ENCODE assay signal across 11 cellular contexts in the genomic region with DNA sequence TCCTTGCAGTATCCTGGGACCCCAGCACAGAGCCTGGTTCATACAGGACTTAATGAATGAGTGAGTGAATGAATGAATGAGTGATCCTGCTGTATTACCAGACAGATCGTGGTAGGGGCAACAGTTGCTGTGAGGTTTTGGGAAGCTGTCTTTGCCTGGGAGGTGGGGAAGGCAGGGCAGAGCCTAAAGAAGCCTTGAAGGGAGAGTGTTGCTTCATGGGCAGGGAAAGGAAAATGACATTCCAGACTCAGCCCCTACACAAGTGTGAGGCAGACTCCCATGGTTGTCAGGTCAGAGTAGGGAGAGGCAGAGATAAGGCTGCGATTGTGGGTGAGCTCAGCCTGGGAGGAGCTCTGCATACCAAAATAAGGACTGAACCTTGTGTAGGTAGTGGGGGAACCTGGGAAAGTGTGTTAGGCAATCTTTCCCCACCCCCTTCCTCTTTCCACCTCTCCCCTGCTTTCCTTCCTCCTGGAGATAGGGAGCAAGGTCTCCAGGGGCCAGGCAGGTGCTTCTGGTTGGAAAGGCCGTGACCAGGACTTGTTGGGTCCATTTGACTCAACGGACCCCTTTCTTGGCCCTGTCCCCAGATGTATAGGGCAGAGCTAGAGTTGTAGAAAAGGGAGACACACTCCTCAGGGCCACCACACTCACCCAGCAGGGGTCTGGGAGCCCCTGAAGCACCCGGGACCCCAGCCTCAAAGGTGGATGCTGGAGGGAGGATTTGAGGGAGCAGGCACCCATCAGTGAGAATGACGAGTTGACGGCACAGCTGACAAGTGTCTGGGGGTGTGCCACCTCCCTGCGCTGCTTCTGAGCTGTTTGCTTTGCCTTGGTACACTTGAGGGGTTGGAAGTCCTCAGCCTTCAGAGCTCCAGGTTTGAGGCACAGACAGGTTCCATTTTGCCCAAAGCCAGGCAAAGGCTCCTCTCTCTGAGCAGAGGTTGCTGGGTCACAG. TPM values are rescaled to one million over a fixed set of nuclear protein-coding genes. Genes with fewer than 3 reads are reported as not detected.
A peak's percentile ranks its signal among the peaks of the same experiment; 100 is the strongest.
DNase-seq lines count a peak whose midpoint lies in the region; ATAC-seq, FAIRE-seq and TF ChIP-seq lines count a peak whose summit lies in the region.
"Had no signal": no experiment of that assay in that cellular context is flagged by ENCODE, and none has a peak within 500 bp of the region (broad histone marks: within the 10 kb centered on the region; RNA-seq: fewer than 3 reads in every experiment).

No MANE protein-coding gene starts in this region.

- TF ChIP-seq POLR2A in HepG2 (IDR thresholded peaks at IDR 0.05; ENCODE audit: insufficient read depth in 1 of 2, low read depth in 2 of 2, low read length in 2 of 2) = peak; percentile 34 to 54; a peak in 1 of 4 replicates

- peak overlapping the region; percentile 90 for H3K27ac Mint-ChIP-seq in MCF 10A (ENCODE audit: low read depth, unreplicated experiment)
- H3K27ac Mint-ChIP-seq in stimulated activated effector memory CD8-positive, alpha-beta T cell treated with anti-CD3 and anti-CD28 coated beads, Interleukin-12 subunit alpha, Interleukin-12 subunit beta, amount 100 ng/mL, for 72 hours = peak overlapping the region; percentile 79

- H3K9me3 ChIP-seq in HepG2 (ENCODE audit: low read length) = peaks cover 4% of the 10 kb centered on the region; the same call in 1 of the 2 replicates

- in situ Hi-C loops in HepG2 (cut with HindIII; ENCODE audit: extremely low pct_ligation_motif_present, low pct_unique_long_range_greater_than_20kb) = no loop called here

- H3K9me3 Mint-ChIP-seq in MCF 10A (ENCODE audit: unreplicated experiment) = no peaks in the 10 kb centered on the region
- no peaks in the 10 kb centered on the region for H3K9me3 Mint-ChIP-seq in stimulated activated effector memory CD8-positive, alpha-beta T cell treated with anti-CD3 and anti-CD28 coated beads, Interleukin-12 subunit alpha, Interleukin-12 subunit beta, amount 100 ng/mL, for 72 hours

- TF ChIP-seq EP300 in Ishikawa (IDR thresholded peaks at IDR 0.05; ENCODE audit: borderline replicate concordance) = no peak
- peak in 1 of 2 experiments; percentile 80; a peak in 2 of 4 replicates for TF ChIP-seq EP300 in HepG2 (IDR thresholded peaks at IDR 0.05; ENCODE audit: low read depth in 2 of 2, low read length in 2 of 2)
- peak; percentile 57; the same call in 1 of the 2 replicates for TF ChIP-seq EP300 in HepG2 (CRISPR knock-in tag; IDR thresholded peaks at IDR 0.05; ENCODE audit: borderline replicate concordance)

- peak; percentile 96 for ATAC-seq in HepG2
- peak; percentile 15 for ATAC-seq in stimulated activated effector memory CD8-positive, alpha-beta T cell treated with anti-CD3 and anti-CD28 coated beads, Interleukin-12 subunit alpha, Interleukin-12 subunit beta, amount 100 ng/mL, for 72 hours

- H3K36me3 Mint-ChIP-seq in MCF 10A (ENCODE audit: insufficient read depth, unreplicated experiment) = no peaks in the 10 kb centered on the region
- no peaks in the 10 kb centered on the region for H3K36me3 Mint-ChIP-seq in stimulated activated effector memory CD8-positive, alpha-beta T cell treated with anti-CD3 and anti-CD28 coated beads, Interleukin-12 subunit alpha, Interleukin-12 subunit beta, amount 100 ng/mL, for 72 hours

- peak overlapping the region; percentile 2 to 54 (median 41); a peak in 4 of 6 replicates for H3K4me3 ChIP-seq in HepG2 (replicated peaks in 1 of 3; ENCODE audit: insufficient read depth in 1 of 3, low read depth in 2 of 3, low read length in 3 of 3)
- H3K4me3 ChIP-seq: ascending aorta, SJSA1 had no signal

- H4K20me1 ChIP-seq in HepG2 (ENCODE audit: insufficient read depth, low read length) = no peaks in the 10 kb centered on the region

- intact Hi-C loops in MCF 10A (cut with micrococcal nuclease) = no loop called here
- intact Hi-C loops in HepG2 (cut with micrococcal nuclease; ENCODE audit: unreplicated experiment) = loop anchor here (2.0 kb wide), 1 partner anchor 18 kb away; a partner anchor contains a TSS

- no peak for TF ChIP-seq CTCF in MCF 10A (IDR thresholded peaks at IDR 0.05; ENCODE audit: unreplicated experiment)
- TF ChIP-seq CTCF in HepG2 (CRISPR knock-in tag; IDR thresholded peaks at IDR 0.05) = no peak

- no peaks in the 10 kb centered on the region for H3K36me3 ChIP-seq in HepG2 (replicated peaks in 1 of 2; ENCODE audit: control insufficient read depth in 1 of 2, insufficient read depth in 2 of 2, low read length in 2 of 2)
- H3K36me3 ChIP-seq: ascending aorta, SJSA1 had no signal

- peak overlapping the region; percentile 82 for H3K4me2 ChIP-seq in HepG2 (ENCODE audit: low read depth, low read length)

- peaks cover 4% of the 10 kb centered on the region for H3K79me2 ChIP-seq in HepG2 (ENCODE audit: insufficient read depth, low read length)

- H3K4me3 Mint-ChIP-seq in MCF 10A (ENCODE audit: unreplicated experiment) = no peak overlapping the region
- H3K4me3 Mint-ChIP-seq in stimulated activated effector memory CD8-positive, alpha-beta T cell treated with anti-CD3 and anti-CD28 coated beads, Interleukin-12 subunit alpha, Interleukin-12 subunit beta, amount 100 ng/mL, for 72 hours = no peak overlapping the region

- peaks cover 22% of the 10 kb centered on the region for H3K4me1 Mint-ChIP-seq in MCF 10A (ENCODE audit: insufficient read depth, unreplicated experiment)
- peaks cover 33% of the 10 kb centered on the region for H3K4me1 Mint-ChIP-seq in stimulated activated effector memory CD8-positive, alpha-beta T cell treated with anti-CD3 and anti-CD28 coated beads, Interleukin-12 subunit alpha, Interleukin-12 subunit beta, amount 100 ng/mL, for 72 hours

- peak overlapping the region; percentile 58 for H3K9ac ChIP-seq in HepG2 (ENCODE audit: insufficient read depth, low read depth, low read length)

- no TSS peak for BruUV-seq in MCF 10A (replicated peaks; lab: Mats Ljungman, UMichigan)
- BruUV-seq in HepG2 (replicated peaks; lab: Mats Ljungman, UMichigan) = no TSS peak

- no peaks in the 10 kb centered on the region for H3K27me3 Mint-ChIP-seq in MCF 10A (ENCODE audit: insufficient read depth, unreplicated experiment)

- CTCF ChIA-PET in MCF 10A (lab: Yijun Ruan, JAX) (interaction anchor here (0.7 to 2.7 kb wide), 8 partner anchors 14 to 65 kb away, joined by 3 to 11 read pairs (median 4); a partner anchor contains a TSS), HepG2 (lab: Yijun Ruan, JAX; ENCODE audit: low intra/inter-chr PET ratio, low total read pairs) (no interaction called here)

- WGBS in HepG2 (ENCODE audit: low lambda C conversion rate) = 24% methylated on average over 8 of the region's 8 CpGs

- H3K27ac ChIP-seq in HepG2 (ENCODE audit: extremely low read length, insufficient read depth, low read length) = peak overlapping the region; percentile 67
- H3K27ac ChIP-seq: ascending aorta, SJSA1 had no signal

- H2AFZ ChIP-seq in HepG2 (ENCODE audit: low read length) = peak overlapping the region; percentile 45

- DNase-seq in MCF 10A (ENCODE audit: unreplicated experiment) = no peak
- peak; percentile 95 for DNase-seq in HepG2 (ENCODE audit: low spot score)
- no peak for DNase-seq in stimulated activated effector memory CD8-positive, alpha-beta T cell treated with anti-CD3 and anti-CD28 coated beads, Interleukin-12 subunit alpha, Interleukin-12 subunit beta, amount 100 ng/mL, for 72 hours (ENCODE audit: low spot score in 2 of 2)
- DNase-seq in NCI-H69 (lab: John Stamatoyannopoulos, UW) = no peak
- no peak for DNase-seq in RCC 7860 (ENCODE audit: low spot score)
- DNase-seq in DMS 273 treated with DMSO at 0.1 percent for 48 hours (lab: John Stamatoyannopoulos, UW) = no peak
- DNase-seq: NCI-H2081 had no signal

- H3K27me3 ChIP-seq in HepG2 (ENCODE audit: control insufficient read depth in 1 of 2, insufficient read depth in 2 of 2, low read length in 2 of 2) = no peaks in the 10 kb centered on the region
- H3K27me3 ChIP-seq: ascending aorta had no signal

- TF ChIP-seq RAD21 in Ishikawa (IDR thresholded peaks at IDR 0.05; ENCODE audit: low read depth) (no peak), HepG2 (CRISPR knock-in tag; IDR thresholded peaks at IDR 0.05) (no peak)

- H3K4me1 ChIP-seq in HepG2 (ENCODE audit: insufficient read depth, low read length) = peaks cover 68% of the 10 kb centered on the region
- H3K4me1 ChIP-seq: ascending aorta, SJSA1 had no signal

- POLR2A ChIA-PET in MCF 10A (lab: Yijun Ruan, JAX) (interaction anchor here (0.6 to 4.9 kb wide), 14 partner anchors 8 to 236 kb away, joined by 3 to 129 read pairs (median 4); a partner anchor contains a TSS), HepG2 (lab: Yijun Ruan, JAX) (interaction anchor here (0.7 to 5.4 kb wide), 21 partner anchors 8 to 82 kb away, joined by 3 to 183 read pairs (median 9); a partner anchor contains a TSS)

- peak; percentile 99 for FAIRE-seq in HepG2 (lab: Jason Lieb, UNC)
- FAIRE-seq in RCC 7860 (lab: Jason Lieb, UNC) = no peak
- FAIRE-seq: frontal cortex had no signal

RNA-seq across cellular contexts. Expression of a gene that starts 18.5 kb away (rescaled TPM):
- total RNA-seq in MCF 10A (2022) = 53.1 and 66.0 TPM in 2 replicates
- 19.4 and 21.9 TPM in 2 replicates for total RNA-seq in HepG2 (2016; rRNA removed; fragmentation: Illumina TruSeq; extraction: Trizol)
- 4.8 and 6.1 TPM in 2 replicates for total RNA-seq in HepG2 (2016; cell fraction: cytosol; rRNA removed; fragmentation: Illumina TruSeq; extraction: Trizol; ENCODE audit: low read depth)
- 15.4 and 18.3 TPM in 2 replicates for total RNA-seq in HepG2 (2016; cell fraction: insoluble cytoplasmic fraction; rRNA removed; fragmentation: Illumina TruSeq; extraction: Trizol)
- 17.3 and 20.5 TPM in 2 replicates for total RNA-seq in HepG2 (2016; cell fraction: membrane; rRNA removed; fragmentation: Illumina TruSeq; extraction: Trizol)
- total RNA-seq in HepG2 (2016; cell fraction: nucleus; rRNA removed; fragmentation: Illumina TruSeq; extraction: Trizol) = 32.5 and 39.5 TPM in 2 replicates
- polyA plus RNA-seq in HepG2 (2011; rRNA removed) = 52.5 and 57.7 TPM in 2 replicates
- 34.6 and 53.8 TPM in 2 replicates for polyA plus RNA-seq in HepG2 (2011; cell fraction: cytosol; rRNA removed)
- polyA plus RNA-seq in HepG2 (2011; cell fraction: nucleus; rRNA removed) = 22.7 and 27.8 TPM in 2 replicates
- polyA plus RNA-seq in HepG2 (2012) = 77.1 and 86.3 TPM in 2 replicates
- polyA plus RNA-seq in HepG2 (2016; cell fraction: cytosol; fragmentation: Illumina TruSeq; extraction: Trizol; ENCODE audit: low read depth) = 11.4 and 11.5 TPM in 2 replicates
- 38.0 and 41.3 TPM in 2 replicates for polyA plus RNA-seq in HepG2 (2016; cell fraction: insoluble cytoplasmic fraction; fragmentation: Illumina TruSeq; extraction: Trizol; ENCODE audit: low read depth)
- 23.3 and 26.8 TPM in 2 replicates for polyA plus RNA-seq in HepG2 (2016; cell fraction: membrane; fragmentation: Illumina TruSeq; extraction: Trizol; ENCODE audit: low read depth)
- polyA plus RNA-seq in HepG2 (2016; cell fraction: nucleus; fragmentation: Illumina TruSeq; extraction: Trizol; ENCODE audit: insufficient read depth, low read depth) = 96.0 and 102 TPM in 2 replicates
- 82.9 and 106 TPM in 2 replicates for polyA minus RNA-seq in HepG2 (2011; rRNA and poly(A)+ RNA removed; ENCODE audit: low replicate concordance)
- polyA minus RNA-seq in HepG2 (2011; cell fraction: cytosol; rRNA and poly(A)+ RNA removed) = 53.5 and 57.1 TPM in 2 replicates
- 28.7 and 29.6 TPM in 2 replicates for polyA minus RNA-seq in HepG2 (2011; cell fraction: nucleus; rRNA and poly(A)+ RNA removed)

RNA-seq across cellular contexts. Expression of a gene that starts 49.2 kb away (rescaled TPM):
- not detected in 2 replicates for total RNA-seq in MCF 10A (2022)
- not detected in 2 replicates for total RNA-seq in HepG2 (2016; rRNA removed; fragmentation: Illumina TruSeq; extraction: Trizol)
- not detected in 2 replicates for total RNA-seq in HepG2 (2016; cell fraction: cytosol; rRNA removed; fragmentation: Illumina TruSeq; extraction: Trizol; ENCODE audit: low read depth)
- 0.02 TPM in 1 of 2 replicates, not detected in the other for total RNA-seq in HepG2 (2016; cell fraction: insoluble cytoplasmic fraction; rRNA removed; fragmentation: Illumina TruSeq; extraction: Trizol)
- total RNA-seq in HepG2 (2016; cell fraction: membrane; rRNA removed; fragmentation: Illumina TruSeq; extraction: Trizol) = not detected in 2 replicates
- total RNA-seq in HepG2 (2016; cell fraction: nucleus; rRNA removed; fragmentation: Illumina TruSeq; extraction: Trizol) = not detected in 2 replicates
- polyA plus RNA-seq in HepG2 (2011; rRNA removed) = not detected in 2 replicates
- 0.01 TPM in 2 replicates for polyA plus RNA-seq in HepG2 (2011; cell fraction: cytosol; rRNA removed)
- polyA plus RNA-seq in HepG2 (2011; cell fraction: nucleus; rRNA removed) = 0.06 TPM in 1 of 2 replicates, not detected in the other
- polyA plus RNA-seq in HepG2 (2012) = not detected in 2 replicates
- not detected in 2 replicates for polyA plus RNA-seq in HepG2 (2016; cell fraction: cytosol; fragmentation: Illumina TruSeq; extraction: Trizol; ENCODE audit: low read depth)
- not detected in 2 replicates for polyA plus RNA-seq in HepG2 (2016; cell fraction: insoluble cytoplasmic fraction; fragmentation: Illumina TruSeq; extraction: Trizol; ENCODE audit: low read depth)
- not detected in 2 replicates for polyA plus RNA-seq in HepG2 (2016; cell fraction: membrane; fragmentation: Illumina TruSeq; extraction: Trizol; ENCODE audit: low read depth)
- polyA plus RNA-seq in HepG2 (2016; cell fraction: nucleus; fragmentation: Illumina TruSeq; extraction: Trizol; ENCODE audit: insufficient read depth, low read depth) = 0.12 TPM in 1 of 2 replicates, not detected in the other
- not detected in 2 replicates for polyA minus RNA-seq in HepG2 (2011; rRNA and poly(A)+ RNA removed; ENCODE audit: low replicate concordance)
- not detected in 2 replicates for polyA minus RNA-seq in HepG2 (2011; cell fraction: cytosol; rRNA and poly(A)+ RNA removed)
- not detected in 2 replicates for polyA minus RNA-seq in HepG2 (2011; cell fraction: nucleus; rRNA and poly(A)+ RNA removed)
- total RNA-seq: ascending aorta, SJSA1 had no signal
